25 cellular contexts compared by ENCODE assay signal in the genomic region with DNA sequence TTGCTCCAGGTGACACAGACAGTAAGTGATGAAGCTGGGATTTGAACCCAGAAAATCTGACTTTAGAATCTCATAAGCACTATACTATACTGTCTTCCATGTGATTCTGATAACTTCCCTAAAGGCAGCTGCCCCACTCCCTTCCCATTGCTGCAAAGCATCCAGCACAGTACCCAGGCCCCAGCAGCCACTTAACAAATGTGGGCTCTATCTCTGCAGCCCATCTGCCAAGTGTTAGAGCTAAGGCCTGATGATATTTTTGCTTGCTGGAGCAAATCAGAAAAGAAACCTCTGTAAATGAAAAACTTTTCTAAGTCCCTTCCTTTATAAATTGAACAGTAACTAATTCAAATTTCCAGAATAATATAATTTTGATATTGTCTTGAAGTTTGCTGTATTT.
"Had no signal": no experiment of that assay in that cellular context is flagged by ENCODE, and none has a peak within 500 bp of the region (broad histone marks: within the 10 kb centered on the region; RNA-seq: fewer than 3 reads in every experiment).

No MANE protein-coding gene starts in this region.

- H3K27me3 ChIP-seq: brain microvascular endothelial cell, cardiac muscle cell, Peyer's patch, SJSA1 had no signal

- H3K4me3 ChIP-seq: cardiac muscle cell, Peyer's patch, SJSA1 had no signal

- H3K36me3 ChIP-seq: brain microvascular endothelial cell, Peyer's patch, SJSA1 had no signal

- H3K4me1 ChIP-seq: Peyer's patch, SJSA1 had no signal

- H3K27ac ChIP-seq: brain microvascular endothelial cell, cardiac muscle cell, Peyer's patch, SJSA1, VCaP had no signal

- ATAC-seq: activated T-helper 17 cell treated with anti-CD3 and anti-CD28 coated beads, Interleukin-2, amount 50 U/mL, for 72 hours had no signal

- H3K9me3 ChIP-seq: Peyer's patch, SJSA1 had no signal

- DNase-seq: activated CD4-positive, alpha-beta memory T cell treated with anti-CD3 and anti-CD28 coated beads for 36 hours; activated CD4-positive, alpha-beta T cell treated with anti-CD3 and anti-CD28 coated beads, Interleukin-2, amount 10 ng/mL, durations not matched to agents 7 days and 5 days; activated CD4-positive, CD25-positive, alpha-beta regulatory T cell; activated CD8-positive, alpha-beta memory T cell treated with anti-CD3 and anti-CD28 coated beads for 24 hours; activated gamma-delta T cell; activated naive CD4-positive, alpha-beta T cell treated with anti-CD3 and anti-CD28 coated beads for 36 hours; activated T-cell treated with anti-CD3 and anti-CD28 coated beads for 4 hours; activated T-cell treated with anti-CD3 and anti-CD28 coated beads, Interleukin-2, amount 50 U/mL, for 48 hours; brain microvascular endothelial cell; Karpas-422; MM.1S; NCI-H1105; NCI-H1436; NCI-H1694 treated with DMSO at 0.1 percent for 48 hours; NCI-H2029 treated with DMSO at 0.1 percent for 48 hours; NCI-H510A treated with DMSO at 0.1 percent for 48 hours; NCI-H774; NK-92 treated with Interleukin-12 subunit alpha and Interleukin-12 subunit beta, amount 100 ng/mL, for 24 hours; Peyer's patch; SHP77; T-helper 1 cell had no signal
